ENCODE assay signal across 8 cellular contexts in the genomic region with DNA sequence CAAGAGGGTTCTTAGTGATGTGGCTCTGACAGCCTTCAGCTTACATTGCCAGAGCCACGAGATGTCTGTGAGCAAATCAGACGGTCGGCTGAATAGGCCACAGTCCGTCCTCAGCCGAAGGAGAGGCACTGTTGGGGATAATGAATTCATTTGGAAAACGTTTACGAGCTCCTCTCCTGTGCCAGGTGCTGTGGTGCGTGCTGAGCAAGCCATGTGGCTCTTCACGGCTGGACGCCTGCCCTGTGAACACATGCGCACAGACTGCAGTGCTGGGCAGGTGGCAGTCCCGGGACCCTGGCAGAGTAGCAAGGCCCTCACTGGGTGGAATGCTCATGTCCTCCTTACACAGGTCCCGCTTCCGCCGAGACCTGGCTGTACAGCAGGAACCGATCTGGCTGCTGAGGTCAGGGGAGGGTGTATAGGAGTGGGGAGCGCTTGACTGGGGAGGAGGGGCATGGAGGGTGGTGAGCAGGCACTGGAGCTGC. TPM values are rescaled to one million over a fixed set of nuclear protein-coding genes. Genes with fewer than 3 reads are reported as not detected.
DNase-seq lines count a peak whose midpoint lies in the region; ATAC-seq and TF ChIP-seq lines count a peak whose summit lies in the region.

No MANE protein-coding gene starts in this region.

- no peak overlapping the region for H3K4me3 Mint-ChIP-seq in activated T-cell treated with anti-CD3 and anti-CD28 coated beads, Interleukin-2, amount 50 U/mL, for 72 hours

- H3K27ac ChIP-seq in right atrium auricular region (peak overlapping the region; percentile 76 to 83), tibial nerve (peak overlapping the region; percentile 53 to 91 (median 77))

- H3K4me1 ChIP-seq in right atrium auricular region: peaks cover 0 to 53% of the 10 kb centered on the region in 2 donors
- peaks cover 0 to 76% (median 39%) of the 10 kb centered on the region in 4 donors for H3K4me1 ChIP-seq in tibial nerve

- no peaks in the 10 kb centered on the region for H3K27me3 Mint-ChIP-seq in activated T-cell treated with anti-CD3 and anti-CD28 coated beads, Interleukin-2, amount 50 U/mL, for 72 hours (ENCODE audit: low read depth)

- H3K36me3 ChIP-seq in right atrium auricular region: no peaks in the 10 kb centered on the region
- H3K36me3 ChIP-seq in tibial nerve: peaks cover 0 to 5% (median 0%) of the 10 kb centered on the region in 3 donors

- H3K4me1 Mint-ChIP-seq in activated T-cell treated with anti-CD3 and anti-CD28 coated beads, Interleukin-2, amount 50 U/mL, for 72 hours (ENCODE audit: low read depth): peaks cover 66% of the 10 kb centered on the region

- H3K4me3 ChIP-seq in right atrium auricular region: no peak overlapping the region
- no peak overlapping the region for H3K4me3 ChIP-seq in tibial nerve

- no peak for DNase-seq in activated T-cell treated with anti-CD3 and anti-CD28 coated beads, Interleukin-2, amount 50 U/mL, for 72 hours
- no peak for DNase-seq in activated T-cell treated with anti-CD3 and anti-CD28 coated beads, Interleukin-2, amount 50 U/mL, for 48 hours
- DNase-seq in SHP77 treated with DMSO at 0.1 percent for 48 hours (lab: John Stamatoyannopoulos, UW) (peak; percentile 87), right atrium auricular region (ENCODE audit: low spot score) (no peak), tibial nerve (ENCODE audit: low spot score in 2 of 2) (no peak), NOMO-1 (lab: John Stamatoyannopoulos, UW; ENCODE audit: unreplicated experiment in 2 of 2) (no peak)
- no peak for DNase-seq in activated CD4-positive, CD25-positive, alpha-beta regulatory T cell treated with anti-CD3 and anti-CD28 coated beads, Interleukin-2, amount 50 U/mL, for 72 hours

- peak overlapping the region; percentile 74 for H3K27ac Mint-ChIP-seq in activated T-cell treated with anti-CD3 and anti-CD28 coated beads, Interleukin-2, amount 50 U/mL, for 72 hours

- ATAC-seq in activated T-cell treated with anti-CD3 and anti-CD28 coated beads, Interleukin-2, amount 50 U/mL, for 72 hours (replicated peaks in 1 of 2): no peak
- no peak for ATAC-seq in HG03520 (IDR thresholded peaks at IDR 0.05; ENCODE audit: unreplicated experiment)

- H3K9me3 ChIP-seq in right atrium auricular region (no peaks in the 10 kb centered on the region), tibial nerve (no peaks in the 10 kb centered on the region)

- peaks cover 0 to 5% of the 10 kb centered on the region in 2 donors for H3K36me3 Mint-ChIP-seq in activated T-cell treated with anti-CD3 and anti-CD28 coated beads, Interleukin-2, amount 50 U/mL, for 72 hours (ENCODE audit: insufficient read depth in 2 of 2)

- H3K9me3 Mint-ChIP-seq in activated T-cell treated with anti-CD3 and anti-CD28 coated beads, Interleukin-2, amount 50 U/mL, for 72 hours: no peaks in the 10 kb centered on the region

- no peaks in the 10 kb centered on the region for H3K27me3 ChIP-seq in right atrium auricular region
- H3K27me3 ChIP-seq in tibial nerve: no peaks in the 10 kb centered on the region

- WGBS in tibial nerve, 2 donors: 76 to 80% methylated on average over 17 of the region's 17 CpGs

- no peak for TF ChIP-seq EP300 in tibial nerve (IDR thresholded peaks at IDR 0.05)

- TF ChIP-seq POLR2A in tibial nerve (IDR thresholded peaks at IDR 0.05): no peak

- TF ChIP-seq CTCF in right atrium auricular region (IDR thresholded peaks at IDR 0.05) (no peak), tibial nerve (IDR thresholded peaks at IDR 0.05) (no peak)

RNA-seq across cellular contexts. Expression of a gene that starts 6.8 kb away (rescaled TPM):
- total RNA-seq in activated T-cell treated with anti-CD3 and anti-CD28 coated beads, Interleukin-2, amount 50 U/mL, for 72 hours: 10 to 100 TPM; 29.5 to 34.8 TPM
- total RNA-seq in right atrium auricular region (10 to 100 TPM; 11.5 to 15.4 TPM), tibial nerve (10 to 100 TPM; 27.3 to 35.4 (median 29.3) TPM)

RNA-seq across cellular contexts. Expression of a gene that starts 31.2 kb away (rescaled TPM):
- 10 to 100 TPM; 38.6 to 53.1 TPM for total RNA-seq in activated T-cell treated with anti-CD3 and anti-CD28 coated beads, Interleukin-2, amount 50 U/mL, for 72 hours
- total RNA-seq in right atrium auricular region (10 to 100 TPM; 46.0 to 59.8 TPM), tibial nerve (10 to 100 TPM; 20.3 to 42.0 (median 24.7) TPM)
